In genomic region chr17:43126911-43127290, GRCh38 we compare ENCODE assay signal across 15 cellular contexts. TPM values are rescaled to one million over a fixed set of nuclear protein-coding genes. Genes with fewer than 3 reads are reported as not detected.
DNase-seq lines count a peak whose midpoint lies in the region; ATAC-seq, FAIRE-seq and TF ChIP-seq lines count a peak whose summit lies in the region.
"Had no signal": no experiment of that assay in that cellular context is flagged by ENCODE, and none has a peak within 500 bp of the region (broad histone marks: within the 10 kb centered on the region; RNA-seq: fewer than 3 reads in every experiment).

No MANE protein-coding gene starts in this region.

- ATAC-seq in HepG2 (peak; percentile 4), right lobe of liver (no peak), HG03175 (IDR thresholded peaks at IDR 0.05; ENCODE audit: unreplicated experiment) (no peak), HG02759 (IDR thresholded peaks at IDR 0.05; ENCODE audit: unreplicated experiment) (no peak)

- H2AFZ ChIP-seq in HepG2 (ENCODE audit: low read length): no peak overlapping the region

- no peak for DNase-seq in HepG2 (ENCODE audit: low spot score)
- no peak for DNase-seq in right lobe of liver
- DNase-seq in RWPE1 (ENCODE audit: low spot score): no peak
- DNase-seq in immature natural killer cell: peak in 1 of 3 donors; percentile 1
- no peak for DNase-seq in testis
- no peak for DNase-seq in NK-92 treated with Interleukin-12 subunit alpha and Interleukin-12 subunit beta, amount 100 ng/mL, for 24 hours (lab: John Stamatoyannopoulos, UW)
- DNase-seq: activated CD4-positive, CD25-positive, alpha-beta regulatory T cell; NCI-H187 treated with DMSO at 0.1 percent for 48 hours; NCI-H774; retina; SIG-M5 had no signal

- in situ Hi-C loops in HepG2 (cut with HindIII; ENCODE audit: extremely low pct_ligation_motif_present, low pct_unique_long_range_greater_than_20kb): no loop called here

- TF ChIP-seq CTCF in HepG2 (CRISPR knock-in tag; IDR thresholded peaks at IDR 0.05): no peak
- TF ChIP-seq CTCF in right lobe of liver (IDR thresholded peaks at IDR 0.05): no peak
- no peak for TF ChIP-seq CTCF in RWPE1 (conservative IDR thresholded peaks at IDR 0.05; ENCODE audit: low read depth)
- TF ChIP-seq CTCF in testis (IDR thresholded peaks at IDR 0.05): no peak

- H3K4me3 ChIP-seq in HepG2 (replicated peaks in 1 of 3; ENCODE audit: insufficient read depth in 1 of 3, low read depth in 2 of 3, low read length in 3 of 3): peak overlapping the region; percentile 87 to 94 (median 91); a peak in 5 of 6 replicates
- no peak overlapping the region for H3K4me3 ChIP-seq in right lobe of liver
- peak overlapping the region; percentile 61 to 82 for H3K4me3 ChIP-seq in testis

- H4K20me1 ChIP-seq in HepG2 (ENCODE audit: insufficient read depth, low read length): no peaks in the 10 kb centered on the region; the same call in 1 of the 2 replicates

- H3K9ac ChIP-seq in HepG2 (ENCODE audit: insufficient read depth, low read depth, low read length): peak overlapping the region; percentile 99
- H3K9ac ChIP-seq: KMS-11 had no signal

- TF ChIP-seq RAD21 in HepG2 (CRISPR knock-in tag; IDR thresholded peaks at IDR 0.05): no peak

- H3K27ac ChIP-seq in HepG2 (ENCODE audit: extremely low read length, insufficient read depth, low read length): peak overlapping the region; percentile 95
- no peak overlapping the region for H3K27ac ChIP-seq in right lobe of liver
- H3K27ac ChIP-seq in RWPE1: peak overlapping the region; percentile 99
- peak overlapping the region in 1 of 2 donors; percentile 36 for H3K27ac ChIP-seq in testis
- H3K27ac ChIP-seq: KMS-11 had no signal

- intact Hi-C loops in HepG2 (cut with micrococcal nuclease; ENCODE audit: unreplicated experiment) (no loop called here), right lobe of liver (cut with DNase I) (loop anchor here in 1 of 2 donors (10.0 kb wide), 1 partner anchor 132 kb away; the partner anchor contains the start of gene RPL27), testis (cut with DNase I; ENCODE audit: low total_unique reads) (no loop called here)

- peak overlapping the region in 1 of 6 donors; percentile 86 for H3K27ac Mint-ChIP-seq in immature natural killer cell

- H3K36me3 ChIP-seq in HepG2 (replicated peaks in 1 of 2; ENCODE audit: control insufficient read depth in 1 of 2, insufficient read depth in 2 of 2, low read length in 2 of 2): peaks cover 6 to 27% of the 10 kb centered on the region in 2 experiments; a peak in 4 of 5 replicates
- H3K36me3 ChIP-seq in right lobe of liver: peaks cover 0 to 4% (median 0%) of the 10 kb centered on the region in 4 donors
- H3K36me3 ChIP-seq in testis (ENCODE audit: low read depth, missing control alignments): no peaks in the 10 kb centered on the region

- no TSS peak for BruUV-seq in HepG2 (replicated peaks; lab: Mats Ljungman, UMichigan)

- TF ChIP-seq EP300 in HepG2 (IDR thresholded peaks at IDR 0.05; ENCODE audit: low read depth in 2 of 2, low read length in 2 of 2) (no peak), HepG2 (CRISPR knock-in tag; IDR thresholded peaks at IDR 0.05; ENCODE audit: borderline replicate concordance) (no peak)

- CTCF ChIA-PET in HepG2 (lab: Yijun Ruan, JAX; ENCODE audit: low intra/inter-chr PET ratio, low total read pairs) (no interaction called here), RWPE1 (lab: Yijun Ruan, JAX) (no interaction called here)

- peaks cover 30 to 33% of the 10 kb centered on the region in 2 donors for H3K4me1 Mint-ChIP-seq in immature natural killer cell

- POLR2A ChIA-PET in HepG2 (lab: Yijun Ruan, JAX) (interaction anchor here (0.6 to 3.5 kb wide), 24 partner anchors 8 to 191 kb away, joined by 3 to 33 read pairs (median 6); partner anchors contain the start of genes NBR1, RPL27, TMEM106A and VAT1), RWPE1 (lab: Yijun Ruan, JAX; ENCODE audit: low non-redundant PET) (interaction anchor here (1.2 kb wide), 1 partner anchor 8 kb away, joined by 4 read pairs; no protein-coding TSS in a partner anchor)

- H3K4me1 ChIP-seq in HepG2 (ENCODE audit: insufficient read depth, low read length) (peaks cover 59% of the 10 kb centered on the region), right lobe of liver (peaks cover 0 to 21% (median 3%) of the 10 kb centered on the region in 4 donors), testis (peaks cover 10% of the 10 kb centered on the region)

- H3K27me3 ChIP-seq in HepG2 (ENCODE audit: control insufficient read depth in 1 of 2, insufficient read depth in 2 of 2, low read length in 2 of 2) (no peaks in the 10 kb centered on the region; a peak in 1 of 5 replicates), right lobe of liver (no peaks in the 10 kb centered on the region), testis (no peaks in the 10 kb centered on the region)

- peak overlapping the region; percentile 55 to 80 (median 60) for H3K4me3 Mint-ChIP-seq in immature natural killer cell

- peak overlapping the region; percentile 88 for H3K4me2 ChIP-seq in HepG2 (ENCODE audit: low read depth, low read length)

- peaks cover 0 to 12% (median 4%) of the 10 kb centered on the region in 3 donors for H3K36me3 Mint-ChIP-seq in immature natural killer cell

- no peak; a peak in 1 of 4 replicates for TF ChIP-seq POLR2A in HepG2 (IDR thresholded peaks at IDR 0.05; ENCODE audit: insufficient read depth in 1 of 2, low read depth in 2 of 2, low read length in 2 of 2)
- TF ChIP-seq POLR2A in right lobe of liver (IDR thresholded peaks at IDR 0.05): no peak
- no peak for TF ChIP-seq POLR2A in testis (IDR thresholded peaks at IDR 0.05)

- no peaks in the 10 kb centered on the region for H3K9me3 ChIP-seq in HepG2 (ENCODE audit: low read length)
- no peaks in the 10 kb centered on the region for H3K9me3 ChIP-seq in right lobe of liver
- no peaks in the 10 kb centered on the region for H3K9me3 ChIP-seq in testis

- no peaks in the 10 kb centered on the region for H3K9me3 Mint-ChIP-seq in immature natural killer cell
- H3K9me3 Mint-ChIP-seq: dendritic cell treated with granulocyte-macrophage colony-stimulating factor and Interleukin-4, amounts not matched to agents 40 ng/mL and 50 ng/mL, for 4 days had no signal

- WGBS in HepG2 (ENCODE audit: low lambda C conversion rate): no CpG with 5 or more reads among the region's 24 CpGs
- no CpG with 5 or more reads among the region's 24 CpGs for WGBS in right lobe of liver (ENCODE audit: insufficient coverage, low coverage, low lambda C conversion rate, missing lambda C conversion rate)
- 87% methylated on average over 18 of the region's 24 CpGs; no CpG with 5 or more reads in 1 of the 2 donors for WGBS in testis, 2 donors

- H3K79me2 ChIP-seq in HepG2 (ENCODE audit: insufficient read depth, low read length): peaks cover 67% of the 10 kb centered on the region

- FAIRE-seq in HepG2 (lab: Jason Lieb, UNC): no peak

- H3K27me3 Mint-ChIP-seq in immature natural killer cell (ENCODE audit: low read depth in 3 of 3): peaks cover 6 to 8% (median 7%) of the 10 kb centered on the region in 3 donors
- H3K27me3 Mint-ChIP-seq: dendritic cell treated with granulocyte-macrophage colony-stimulating factor and Interleukin-4, amounts not matched to agents 40 ng/mL and 50 ng/mL, for 4 days had no signal

RNA-seq across cellular contexts. Expression of gene BRCA1, which starts 1.7 kb away (rescaled TPM):
- total RNA-seq in HepG2 (2016; rRNA removed; fragmentation: Illumina TruSeq; extraction: Trizol): 37.5 and 56.0 TPM in 2 replicates
- 16.6 and 20.8 TPM in 2 replicates for total RNA-seq in HepG2 (2016; cell fraction: cytosol; rRNA removed; fragmentation: Illumina TruSeq; extraction: Trizol; ENCODE audit: low read depth)
- total RNA-seq in HepG2 (2016; cell fraction: insoluble cytoplasmic fraction; rRNA removed; fragmentation: Illumina TruSeq; extraction: Trizol): 33.8 and 58.4 TPM in 2 replicates
- total RNA-seq in HepG2 (2016; cell fraction: membrane; rRNA removed; fragmentation: Illumina TruSeq; extraction: Trizol): 19.3 and 20.3 TPM in 2 replicates
- 37.0 and 37.3 TPM in 2 replicates for total RNA-seq in HepG2 (2016; cell fraction: nucleus; rRNA removed; fragmentation: Illumina TruSeq; extraction: Trizol)
- polyA plus RNA-seq in HepG2 (2011; rRNA removed): 11.7 and 13.3 TPM in 2 replicates
- polyA plus RNA-seq in HepG2 (2011; cell fraction: cytosol; rRNA removed): 6.1 and 11.1 TPM in 2 replicates
- polyA plus RNA-seq in HepG2 (2011; cell fraction: nucleus; rRNA removed): 9.8 and 16.5 TPM in 2 replicates
- 5.2 and 10.0 TPM in 2 replicates for polyA plus RNA-seq in HepG2 (2012)
- polyA plus RNA-seq in HepG2 (2016; cell fraction: cytosol; fragmentation: Illumina TruSeq; extraction: Trizol; ENCODE audit: low read depth): 1.1 TPM in 2 replicates
- polyA plus RNA-seq in HepG2 (2016; cell fraction: insoluble cytoplasmic fraction; fragmentation: Illumina TruSeq; extraction: Trizol; ENCODE audit: low read depth): 25.6 and 29.6 TPM in 2 replicates
- 3.8 and 3.9 TPM in 2 replicates for polyA plus RNA-seq in HepG2 (2016; cell fraction: membrane; fragmentation: Illumina TruSeq; extraction: Trizol; ENCODE audit: low read depth)
- 39.1 and 42.0 TPM in 2 replicates for polyA plus RNA-seq in HepG2 (2016; cell fraction: nucleus; fragmentation: Illumina TruSeq; extraction: Trizol; ENCODE audit: insufficient read depth, low read depth)
- 45.8 and 194 TPM in 2 replicates for polyA minus RNA-seq in HepG2 (2011; rRNA and poly(A)+ RNA removed; ENCODE audit: low replicate concordance)
- 13.8 and 15.9 TPM in 2 replicates for polyA minus RNA-seq in HepG2 (2011; cell fraction: cytosol; rRNA and poly(A)+ RNA removed)
- polyA minus RNA-seq in HepG2 (2011; cell fraction: nucleus; rRNA and poly(A)+ RNA removed): 29.7 and 36.7 TPM in 2 replicates
- 1 to 10 TPM; 3.1 to 6.7 (median 3.9) TPM for total RNA-seq in right lobe of liver
- 1 to 10 TPM; 1.1 to 7.2 (median 5.8) TPM for polyA plus RNA-seq in immature natural killer cell
- total RNA-seq in testis: 10 to 100 TPM; 28.6 to 47.7 TPM
- polyA plus RNA-seq in testis (ENCODE audit: insufficient read depth, low read depth, low replicate concordance): 20.9 TPM

RNA-seq across cellular contexts. Expression of gene NBR1, which starts 44.1 kb away (rescaled TPM):
- 51.7 and 79.0 TPM in 2 replicates for total RNA-seq in HepG2 (2016; rRNA removed; fragmentation: Illumina TruSeq; extraction: Trizol)
- 9.9 and 10.8 TPM in 2 replicates for total RNA-seq in HepG2 (2016; cell fraction: cytosol; rRNA removed; fragmentation: Illumina TruSeq; extraction: Trizol; ENCODE audit: low read depth)
- total RNA-seq in HepG2 (2016; cell fraction: insoluble cytoplasmic fraction; rRNA removed; fragmentation: Illumina TruSeq; extraction: Trizol): 50.3 and 77.3 TPM in 2 replicates
- total RNA-seq in HepG2 (2016; cell fraction: membrane; rRNA removed; fragmentation: Illumina TruSeq; extraction: Trizol): 20.1 and 22.1 TPM in 2 replicates
- 35.7 and 36.9 TPM in 2 replicates for total RNA-seq in HepG2 (2016; cell fraction: nucleus; rRNA removed; fragmentation: Illumina TruSeq; extraction: Trizol)
- polyA plus RNA-seq in HepG2 (2011; rRNA removed): 102 and 121 TPM in 2 replicates
- polyA plus RNA-seq in HepG2 (2011; cell fraction: cytosol; rRNA removed): 87.1 and 91.6 TPM in 2 replicates
- 53.9 and 55.2 TPM in 2 replicates for polyA plus RNA-seq in HepG2 (2011; cell fraction: nucleus; rRNA removed)
- polyA plus RNA-seq in HepG2 (2012): 78.0 and 105 TPM in 2 replicates
- polyA plus RNA-seq in HepG2 (2016; cell fraction: cytosol; fragmentation: Illumina TruSeq; extraction: Trizol; ENCODE audit: low read depth): 5.5 and 5.9 TPM in 2 replicates
- 70.0 and 71.8 TPM in 2 replicates for polyA plus RNA-seq in HepG2 (2016; cell fraction: insoluble cytoplasmic fraction; fragmentation: Illumina TruSeq; extraction: Trizol; ENCODE audit: low read depth)
- polyA plus RNA-seq in HepG2 (2016; cell fraction: membrane; fragmentation: Illumina TruSeq; extraction: Trizol; ENCODE audit: low read depth): 8.4 and 9.8 TPM in 2 replicates
- polyA plus RNA-seq in HepG2 (2016; cell fraction: nucleus; fragmentation: Illumina TruSeq; extraction: Trizol; ENCODE audit: insufficient read depth, low read depth): 40.5 and 50.3 TPM in 2 replicates
- polyA minus RNA-seq in HepG2 (2011; rRNA and poly(A)+ RNA removed; ENCODE audit: low replicate concordance): 94.6 and 191 TPM in 2 replicates
- 125 and 130 TPM in 2 replicates for polyA minus RNA-seq in HepG2 (2011; cell fraction: cytosol; rRNA and poly(A)+ RNA removed)
- 95.0 and 120 TPM in 2 replicates for polyA minus RNA-seq in HepG2 (2011; cell fraction: nucleus; rRNA and poly(A)+ RNA removed)
- 10 to 100 TPM; 34.7 to 71.0 (median 49.2) TPM for total RNA-seq in right lobe of liver
- polyA plus RNA-seq in immature natural killer cell: 10 to 100 TPM; 59.3 to 96.7 (median 78.5) TPM
- total RNA-seq in testis: 100 to 1,000 TPM; 146 to 244 TPM
- 302 TPM for polyA plus RNA-seq in testis (ENCODE audit: insufficient read depth, low read depth, low replicate concordance)

Comparison
In these comparisons a context has a peak if more than half of its experiments do, and no peak if none do; other contexts are left out.
1. H3K27ac ChIP-seq: peak in HepG2 (single experiment) and RWPE1 (single experiment); none in right lobe of liver (0 of 3).
2. H3K4me3 ChIP-seq: peak in HepG2 (3 of 3) and testis (2 of 2); none in right lobe of liver (0 of 3).